ENCODE assay signal across 15 cellular contexts in the genomic region with DNA sequence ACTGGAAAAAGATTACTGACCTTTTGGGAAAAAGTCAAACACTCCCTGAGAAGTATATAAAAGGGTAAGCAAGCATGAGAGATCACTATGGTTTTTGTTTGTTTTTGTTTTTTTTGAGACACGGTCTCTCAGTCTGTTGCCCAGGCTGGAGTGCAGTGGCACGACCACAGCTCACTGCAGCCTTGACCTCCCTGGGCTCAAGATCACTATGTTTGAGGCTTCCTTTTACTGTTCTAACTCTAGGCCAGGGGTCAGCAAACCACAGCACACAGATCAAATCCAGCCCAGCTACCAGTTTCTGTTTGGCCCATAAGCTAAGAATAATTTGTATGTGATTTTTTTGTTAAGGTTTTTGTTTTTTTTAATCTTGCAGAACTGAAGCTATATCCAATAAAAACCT. TPM values are rescaled to one million over a fixed set of nuclear protein-coding genes. Genes with fewer than 3 reads are reported as not detected.
"Had no signal": no experiment of that assay in that cellular context is flagged by ENCODE, and none has a peak within 500 bp of the region (broad histone marks: within the 10 kb centered on the region; RNA-seq: fewer than 3 reads in every experiment).

No MANE protein-coding gene starts in this region.

- H3K4me3 Mint-ChIP-seq: activated CD4-positive, alpha-beta memory T cell treated with anti-CD3 and anti-CD28 coated beads, Interleukin-2, amount 10 ng/mL, durations not matched to agents 7 days and 5 days; activated CD4-positive, alpha-beta T cell treated with anti-CD3 and anti-CD28 coated beads for 36 hours; nephron; stimulated activated effector memory CD8-positive, alpha-beta T cell treated with anti-CD3 and anti-CD28 coated beads, Interleukin-12 subunit alpha, Interleukin-12 subunit beta, amount 100 ng/mL, for 72 hours; T-helper 2 cell treated with Interferon-gamma antibody and Interleukin-4, amounts not matched to agents 5 μg/mL and 100 μg/mL, for 36 hours; WTC11 had no signal

- H3K27ac Mint-ChIP-seq: activated CD4-positive, alpha-beta memory T cell treated with anti-CD3 and anti-CD28 coated beads, Interleukin-2, amount 10 ng/mL, durations not matched to agents 7 days and 5 days; activated CD4-positive, alpha-beta T cell treated with anti-CD3 and anti-CD28 coated beads for 36 hours; nephron; stimulated activated effector memory CD8-positive, alpha-beta T cell treated with anti-CD3 and anti-CD28 coated beads, Interleukin-12 subunit alpha, Interleukin-12 subunit beta, amount 100 ng/mL, for 72 hours; T-helper 2 cell treated with Interferon-gamma antibody and Interleukin-4, amounts not matched to agents 5 μg/mL and 100 μg/mL, for 36 hours; WTC11 had no signal

- H3K9me3 ChIP-seq: esophagus muscularis mucosa, sigmoid colon, SJSA1, upper lobe of right lung had no signal

- H3K4me1 ChIP-seq: esophagus muscularis mucosa, sigmoid colon, SJSA1, upper lobe of right lung had no signal

- H3K27me3 ChIP-seq: esophagus muscularis mucosa, sigmoid colon, SJSA1, upper lobe of right lung had no signal

- H3K27ac ChIP-seq: esophagus muscularis mucosa, sigmoid colon, SJSA1, upper lobe of right lung had no signal

- H3K4me1 Mint-ChIP-seq: activated CD4-positive, alpha-beta memory T cell treated with anti-CD3 and anti-CD28 coated beads, Interleukin-2, amount 10 ng/mL, durations not matched to agents 7 days and 5 days; nephron; WTC11 had no signal

- H3K4me3 ChIP-seq: esophagus muscularis mucosa, lung, sigmoid colon, SJSA1, upper lobe of right lung had no signal

- DNase-seq: activated CD4-positive, alpha-beta memory T cell treated with anti-CD3 and anti-CD28 coated beads, Interleukin-2, amount 10 ng/mL, durations not matched to agents 7 days and 5 days; activated CD4-positive, alpha-beta T cell treated with anti-CD3 and anti-CD28 coated beads for 36 hours; activated naive CD4-positive, alpha-beta T cell treated with Interleukin-2 at 50 U/mL for 16 hours; aorta; cortex of kidney; sigmoid colon; stimulated activated CD4-positive, alpha-beta T cell treated with anti-CD3 and anti-CD28 coated beads, Interleukin-4, amount 100 ng/mL, for 24 hours; upper lobe of right lung had no signal

- H3K9me3 Mint-ChIP-seq: activated CD4-positive, alpha-beta memory T cell treated with anti-CD3 and anti-CD28 coated beads, Interleukin-2, amount 10 ng/mL, durations not matched to agents 7 days and 5 days; nephron; stimulated activated effector memory CD8-positive, alpha-beta T cell treated with anti-CD3 and anti-CD28 coated beads, Interleukin-12 subunit alpha, Interleukin-12 subunit beta, amount 100 ng/mL, for 72 hours; T-helper 2 cell treated with Interferon-gamma antibody and Interleukin-4, amounts not matched to agents 5 μg/mL and 100 μg/mL, for 36 hours; WTC11 had no signal

- ATAC-seq: activated CD4-positive, alpha-beta T cell treated with anti-CD3 and anti-CD28 coated beads for 36 hours; stimulated activated effector memory CD8-positive, alpha-beta T cell treated with anti-CD3 and anti-CD28 coated beads, Interleukin-12 subunit alpha, Interleukin-12 subunit beta, amount 100 ng/mL, for 72 hours; upper lobe of right lung; WTC11 had no signal

- H3K27me3 Mint-ChIP-seq: activated CD4-positive, alpha-beta memory T cell treated with anti-CD3 and anti-CD28 coated beads, Interleukin-2, amount 10 ng/mL, durations not matched to agents 7 days and 5 days; activated CD4-positive, alpha-beta T cell treated with anti-CD3 and anti-CD28 coated beads for 36 hours had no signal

RNA-seq across cellular contexts. Expression of gene SELENBP1, which starts 52.6 kb away (rescaled TPM):
- total RNA-seq: activated CD4-positive, alpha-beta memory T cell treated with anti-CD3 and anti-CD28 coated beads, Interleukin-2, amount 10 ng/mL, durations not matched to agents 7 days and 5 days; activated CD4-positive, alpha-beta T cell treated with anti-CD3 and anti-CD28 coated beads for 36 hours had no signal
